ENCODE assay signal across 8 cellular contexts in genomic region chr9:127455299-127455992, GRCh38. TPM values are rescaled to one million over a fixed set of nuclear protein-coding genes. Genes with fewer than 3 reads are reported as not detected.
DNase-seq lines count a peak whose midpoint lies in the region; ATAC-seq and TF ChIP-seq lines count a peak whose summit lies in the region.

No MANE protein-coding gene starts in this region.

- TF ChIP-seq EP300 in Ishikawa (IDR thresholded peaks at IDR 0.05; ENCODE audit: borderline replicate concordance), result no peak

- TF ChIP-seq RAD21 in Ishikawa (IDR thresholded peaks at IDR 0.05; ENCODE audit: low read depth), result peak; percentile 40; the same call in 1 of the 2 replicates

- intact Hi-C loops in Calu3 (cut with micrococcal nuclease; ENCODE audit: unreplicated experiment), result no loop called here
- intact Hi-C loops in mucosa of descending colon (cut with DNase I, micrococcal nuclease), result no loop called here

- CTCF ChIA-PET in Calu3 (lab: Charles Lee), result interaction anchor here (0.6 to 0.8 kb wide), 2 partner anchors 148 to 526 kb away, joined by 3 to 7 read pairs; partner anchors contain the start of gene EEIG1

- H3K4me3 Mint-ChIP-seq in Calu3 (ENCODE audit: low read depth, unreplicated experiment), result no peak overlapping the region

- peak; percentile 59 for DNase-seq in Calu3
- peak; percentile 34 for DNase-seq in activated CD8-positive, alpha-beta memory T cell treated with anti-CD3 and anti-CD28 coated beads, Interleukin-2, amount 50 U/mL, for 4 hours
- peak in 2 of 3 donors; percentile 70 to 71 for DNase-seq in mucosa of descending colon
- no peak for DNase-seq in NCI-H82 treated with DMSO at 0.1 percent for 48 hours (lab: John Stamatoyannopoulos, UW; ENCODE audit: unreplicated experiment)
- DNase-seq in NCI-H1694 treated with DMSO at 0.1 percent for 48 hours (lab: John Stamatoyannopoulos, UW), result no peak

- ATAC-seq in mucosa of descending colon (no peak), HG03571 (IDR thresholded peaks at IDR 0.05; ENCODE audit: unreplicated experiment) (no peak), GM21526 (IDR thresholded peaks at IDR 0.05; ENCODE audit: low FRiP score, unreplicated experiment) (no peak)

- no TSS peak for BruUV-seq in Calu3 (replicated peaks; lab: Mats Ljungman, UMichigan)

- H3K36me3 ChIP-seq in mucosa of descending colon (ENCODE audit: low read depth), result no peaks in the 10 kb centered on the region

- no peaks in the 10 kb centered on the region for H3K9me3 Mint-ChIP-seq in Calu3 (ENCODE audit: low read depth, unreplicated experiment)

- no peak overlapping the region for H3K27ac Mint-ChIP-seq in Calu3 (ENCODE audit: unreplicated experiment)

- TF ChIP-seq CTCF in Calu3 (IDR thresholded peaks at IDR 0.05; ENCODE audit: unreplicated experiment) (peak; percentile 26), mucosa of descending colon (IDR thresholded peaks at IDR 0.05) (peak; percentile 38)

- peaks cover 9% of the 10 kb centered on the region for H3K4me1 ChIP-seq in mucosa of descending colon (ENCODE audit: low read depth)

- no peaks in the 10 kb centered on the region for H3K27me3 Mint-ChIP-seq in Calu3 (ENCODE audit: unreplicated experiment)

- H3K4me1 Mint-ChIP-seq in Calu3 (ENCODE audit: low read depth, unreplicated experiment), result no peaks in the 10 kb centered on the region

- no peak overlapping the region for H3K4me3 ChIP-seq in mucosa of descending colon

- H3K9me3 ChIP-seq in mucosa of descending colon, result no peaks in the 10 kb centered on the region

- H3K36me3 Mint-ChIP-seq in Calu3 (ENCODE audit: insufficient read depth, unreplicated experiment), result peaks cover 27% of the 10 kb centered on the region

TF ChIP-seq in Ishikawa, 13 proteins besides CTCF, POLR2A, EP300 and RAD21:
- TF ChIP-seq NFIC (IDR thresholded peaks at IDR 0.05), result no peak
- no peak for TF ChIP-seq ZBTB7A (IDR thresholded peaks at IDR 0.05; ENCODE audit: low read depth)
- no peak for TF ChIP-seq TEAD4 (IDR thresholded peaks at IDR 0.05)
- no peak for TF ChIP-seq EGR1 (IDR thresholded peaks at IDR 0.05)
- no peak for TF ChIP-seq CEBPB (IDR thresholded peaks at IDR 0.05)
- no peak for TF ChIP-seq USF1 (IDR thresholded peaks at IDR 0.05)
- TF ChIP-seq TAF1 (IDR thresholded peaks at IDR 0.05; ENCODE audit: low read depth), result no peak
- TF ChIP-seq YY1 (IDR thresholded peaks at IDR 0.05; ENCODE audit: low read depth), result no peak
- no peak for TF ChIP-seq REST (IDR thresholded peaks at IDR 0.05; ENCODE audit: low read depth)
- TF ChIP-seq FOXM1 (IDR thresholded peaks at IDR 0.05; ENCODE audit: borderline replicate concordance, low read depth), result no peak
- TF ChIP-seq MAX (IDR thresholded peaks at IDR 0.05), result no peak
- TF ChIP-seq TCF12 (IDR thresholded peaks at IDR 0.05; ENCODE audit: low read depth), result no peak
- TF ChIP-seq CREB1 (IDR thresholded peaks at IDR 0.05; ENCODE audit: low read depth), result no peak

RNA-seq across cellular contexts. Expression of gene LRSAM1, which starts 4.1 kb away (rescaled TPM):
- total RNA-seq in Calu3 (2022), result 12.0 and 18.4 TPM in 2 replicates
- 10 to 100 TPM; 16.8 to 29.0 (median 17.9) TPM for total RNA-seq in mucosa of descending colon

RNA-seq across cellular contexts. Expression of gene RPL12, which starts 4.2 kb away (rescaled TPM):
- 788 and 855 TPM in 2 replicates for total RNA-seq in Calu3 (2022)
- 100 to 1,000 TPM; 726 to 998 (median 926) TPM for total RNA-seq in mucosa of descending colon

RNA-seq across cellular contexts. Expression of gene ZNF79, which starts 31.3 kb away (rescaled TPM):
- total RNA-seq in Calu3 (2022), result 7.0 and 7.1 TPM in 2 replicates
- 10 to 100 TPM in 1 of 3 donors, 1 to 10 TPM in 2; 5.1 to 13.6 (median 5.7) TPM for total RNA-seq in mucosa of descending colon

RNA-seq across cellular contexts. Expression of gene SLC2A8, which starts 58.5 kb away (rescaled TPM):
- total RNA-seq in Calu3 (2022) (10.8 and 13.1 TPM in 2 replicates), mucosa of descending colon (10 to 100 TPM; 17.3 to 60.1 (median 23.0) TPM)

Comparison
In these comparisons a context has a peak if more than half of its experiments do, and no peak if none do; other contexts are left out.
1. DNase-seq: peak in Calu3 (single experiment), activated CD8-positive, alpha-beta memory T cell treated with anti-CD3 and anti-CD28 coated beads, Interleukin-2, amount 50 U/mL, for 4 hours (single experiment) and mucosa of descending colon (2 of 3); none in NCI-H82 treated with DMSO at 0.1 percent for 48 hours (single experiment) and NCI-H1694 treated with DMSO at 0.1 percent for 48 hours (single experiment).